In the genomic region with DNA sequence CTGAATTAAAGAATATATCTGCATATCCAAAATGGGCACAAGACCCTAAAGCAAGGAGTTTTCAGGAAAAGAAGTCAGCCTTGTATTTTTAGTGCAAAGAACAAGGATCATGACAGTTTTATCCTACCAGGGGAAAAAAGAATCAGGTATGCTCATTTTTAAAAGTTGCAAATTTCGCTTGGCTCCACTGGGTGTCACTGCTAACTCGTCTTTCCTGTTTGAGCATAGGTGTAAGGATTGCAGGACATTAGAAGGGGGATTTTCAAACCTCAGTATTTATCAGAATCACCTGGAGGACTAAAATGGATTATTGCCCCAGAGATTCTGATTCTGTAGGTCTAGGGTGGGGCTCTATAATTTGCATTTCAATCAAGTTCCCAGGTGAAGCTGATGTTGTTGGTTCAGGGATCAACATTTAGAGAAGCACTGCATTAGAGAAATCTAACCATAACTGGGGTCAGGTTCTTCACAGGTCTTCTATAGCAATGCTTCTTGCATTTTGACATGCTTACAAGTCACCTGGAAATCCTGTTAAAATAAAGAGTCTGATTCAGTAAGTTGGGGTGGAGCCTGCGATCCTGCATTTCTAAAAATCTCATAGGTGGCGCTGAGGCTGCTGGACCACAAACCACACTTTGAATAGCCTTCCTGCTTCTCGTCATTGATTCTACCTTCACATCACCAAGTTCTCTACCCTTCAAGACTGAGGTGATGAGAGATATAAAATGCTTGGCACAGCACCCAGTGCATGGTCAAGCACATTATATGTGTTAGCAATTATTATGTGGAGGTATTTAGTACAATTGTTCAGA, we compare ENCODE assay signal across 9 cellular contexts. TPM values are rescaled to one million over a fixed set of nuclear protein-coding genes. Genes with fewer than 3 reads are reported as not detected.
DNase-seq lines count a peak whose midpoint lies in the region; ATAC-seq and TF ChIP-seq lines count a peak whose summit lies in the region.
"Had no signal": no experiment of that assay in that cellular context is flagged by ENCODE, and none has a peak within 500 bp of the region (broad histone marks: within the 10 kb centered on the region; RNA-seq: fewer than 3 reads in every experiment).

No MANE protein-coding gene starts in this region.

- H3K36me3 ChIP-seq in GM23248 (ENCODE audit: low read depth) (no peaks in the 10 kb centered on the region), adrenal gland (replicated peaks in 1 of 2) (no peaks in the 10 kb centered on the region)

- no peaks in the 10 kb centered on the region for H3K9me3 Mint-ChIP-seq in memory B cell

- no peak overlapping the region for H3K4me3 Mint-ChIP-seq in memory B cell

- DNase-seq in DMS53 treated with DMSO at 0.1 percent for 48 hours (lab: John Stamatoyannopoulos, UW; ENCODE audit: unreplicated experiment): peak; percentile 37
- peak; percentile 26 for DNase-seq in GM23248
- peak; percentile 29 to 38 for DNase-seq in NCI-H187 (lab: John Stamatoyannopoulos, UW)
- peak in 1 of 7 donors; percentile 9 for DNase-seq in adrenal gland
- DNase-seq in memory B cell (ENCODE audit: low spot score in 2 of 2): no peak
- DNase-seq in HK-2 (ENCODE audit: unreplicated experiment): no peak
- DNase-seq in OCI-M2 (lab: John Stamatoyannopoulos, UW; ENCODE audit: unreplicated experiment): no peak

- no peak overlapping the region for H3K27ac Mint-ChIP-seq in memory B cell

- ATAC-seq in memory B cell (ENCODE audit: low read depth): peak; percentile 42
- no peak for ATAC-seq in HG03159 (IDR thresholded peaks at IDR 0.05; ENCODE audit: unreplicated experiment)

- in situ Hi-C loops in GM23248 (cut with MboI): no loop called here

- H3K27ac ChIP-seq in GM23248 (no peak overlapping the region), adrenal gland (no peak overlapping the region)
- H3K27ac ChIP-seq: PC-9 had no signal

- no peaks in the 10 kb centered on the region for H4K20me1 ChIP-seq in GM23248 (ENCODE audit: insufficient read depth)

- H3F3A ChIP-seq in GM23248 (ENCODE audit: insufficient read depth): no peaks in the 10 kb centered on the region

- no peaks in the 10 kb centered on the region for H3K9me3 ChIP-seq in GM23248 (ENCODE audit: low read depth)
- H3K9me3 ChIP-seq in adrenal gland (replicated peaks in 1 of 3): no peaks in the 10 kb centered on the region

- TF ChIP-seq POLR2A in adrenal gland (IDR thresholded peaks at IDR 0.05): no peak

- H3K4me1 Mint-ChIP-seq in memory B cell: peaks cover 6% of the 10 kb centered on the region

- TF ChIP-seq CTCF in adrenal gland (IDR thresholded peaks at IDR 0.05): peak; percentile 6 to 39 (median 26)

- intact Hi-C loops in adrenal gland (cut with DNase I): no loop called here

- H3K27me3 Mint-ChIP-seq in memory B cell: no peaks in the 10 kb centered on the region

- no peak overlapping the region for H2AFZ ChIP-seq in GM23248
- H2AFZ ChIP-seq: PC-9 had no signal

- H3K4me3 ChIP-seq in GM23248: no peak overlapping the region
- no peak overlapping the region for H3K4me3 ChIP-seq in adrenal gland
- H3K4me3 ChIP-seq: PC-9 had no signal

- no peaks in the 10 kb centered on the region for H3K4me1 ChIP-seq in GM23248 (ENCODE audit: insufficient read depth)
- no peaks in the 10 kb centered on the region for H3K4me1 ChIP-seq in adrenal gland (replicated peaks in 1 of 2)

- H3K9ac ChIP-seq in GM23248: no peak overlapping the region

- no peaks in the 10 kb centered on the region for H3K79me2 ChIP-seq in GM23248 (ENCODE audit: insufficient read depth)

- H3K4me2 ChIP-seq in GM23248 (ENCODE audit: unreplicated experiment): no peak overlapping the region
- H3K4me2 ChIP-seq: PC-9 had no signal

- WGBS in GM23248 (ENCODE audit: low coverage in 1 of 2, low lambda C conversion rate in 2 of 2, missing lambda C conversion rate in 2 of 2), 2 experiments: 46 to 49% methylated on average over 5 of the region's 5 CpGs
- WGBS in adrenal gland, 4 donors: 34 to 57% (median 40%) methylated on average over 5 of the region's 5 CpGs

- H3K36me3 Mint-ChIP-seq in memory B cell: no peaks in the 10 kb centered on the region

- H3K27me3 ChIP-seq in GM23248 (replicated peaks; ENCODE audit: insufficient read depth): peaks cover 4% of the 10 kb centered on the region; the same call in 1 of the 2 replicates
- H3K27me3 ChIP-seq in adrenal gland: no peaks in the 10 kb centered on the region

- no peaks in the 10 kb centered on the region for H3K9me2 ChIP-seq in GM23248 (ENCODE audit: insufficient read depth)

RNA-seq across cellular contexts. Expression of gene NUF2, which starts 39.6 kb away (rescaled TPM):
- 4.9 and 11.8 TPM in 2 replicates for total RNA-seq in GM23248 (2014; rRNA removed; shearing (Covaris generic))
- polyA plus RNA-seq in GM23248 (2016; fragmentation: Nextera tagmentation; extraction: Ambion mirVana) (11.1 and 13.5 TPM in 2 replicates), adrenal gland (1 to 10 TPM in 2 of 3 donors, under 1 TPM in 1; 0.72 to 1.7 (median 1.0) TPM)
- 1 to 10 TPM in 4 of 8 donors, under 1 TPM in 3, not detected in 1; 0.53 to 2.9 (median 1.0) TPM for total RNA-seq in adrenal gland

Comparison
In these comparisons a context has a peak if more than half of its experiments do, and no peak if none do; other contexts are left out.
1. DNase-seq: peak in DMS53 treated with DMSO at 0.1 percent for 48 hours (single experiment), GM23248 (single experiment) and NCI-H187 (2 of 2); none in memory B cell (0 of 2), HK-2 (single experiment) and OCI-M2 (single experiment).